8 cellular contexts compared by ENCODE assay signal in genomic region chr6:151390276-151391020, GRCh38. TPM values are rescaled to one million over a fixed set of nuclear protein-coding genes. Genes with fewer than 3 reads are reported as not detected.
A peak's percentile ranks its signal among the peaks of the same experiment; 100 is the strongest.
DNase-seq lines count a peak whose midpoint lies in the region; ATAC-seq and TF ChIP-seq lines count a peak whose summit lies in the region.

No MANE protein-coding gene starts in this region.

- no peak overlapping the region for H2AFZ ChIP-seq in OCI-LY1 (ENCODE audit: low read length)

- no peaks in the 10 kb centered on the region for H3K9me3 ChIP-seq in OCI-LY1 (ENCODE audit: low read length)
- no peaks in the 10 kb centered on the region for H3K9me3 ChIP-seq in mononuclear cell (ENCODE audit: low read depth, low read length)

- peak; percentile 85 for ATAC-seq in GM21526 (IDR thresholded peaks at IDR 0.05; ENCODE audit: low FRiP score, unreplicated experiment)

- peaks cover 35% of the 10 kb centered on the region for H3K36me3 ChIP-seq in OCI-LY1 (ENCODE audit: insufficient read depth, low read length)

- H3K9ac ChIP-seq in OCI-LY1 (ENCODE audit: low read length): peak overlapping the region; percentile 100

- H3K4me1 ChIP-seq in OCI-LY1 (ENCODE audit: insufficient read depth, low read length, severe bottlenecking): peaks cover 50% of the 10 kb centered on the region
- H3K4me1 ChIP-seq in mononuclear cell (ENCODE audit: insufficient read depth, low read length): peaks cover 51% of the 10 kb centered on the region

- H4K20me1 ChIP-seq in OCI-LY1 (ENCODE audit: insufficient read depth, low read length): no peaks in the 10 kb centered on the region

- H3K27me3 ChIP-seq in OCI-LY1 (ENCODE audit: insufficient read depth, low read length) (no peaks in the 10 kb centered on the region), mononuclear cell (ENCODE audit: insufficient read depth, low read length) (no peaks in the 10 kb centered on the region)

- H3K4me3 ChIP-seq in OCI-LY1 (ENCODE audit: low read depth, low read length, poor library complexity, severe bottlenecking): peak overlapping the region; percentile 100
- peak overlapping the region; percentile 72 for H3K4me3 ChIP-seq in epithelial cell of esophagus (ENCODE audit: low read length)
- peak overlapping the region; percentile 71 for H3K4me3 ChIP-seq in mononuclear cell (ENCODE audit: low read length)

- H3K27ac ChIP-seq in OCI-LY1 (ENCODE audit: low read depth, low read length, poor library complexity, severe bottlenecking): peak overlapping the region; percentile 97

- peaks cover 73% of the 10 kb centered on the region for H3K79me2 ChIP-seq in OCI-LY1 (ENCODE audit: insufficient read depth, low read length)

- TF ChIP-seq CTCF in OCI-LY1 (IDR thresholded peaks at IDR 0.05; ENCODE audit: low read length) (no peak), epithelial cell of esophagus (IDR thresholded peaks at IDR 0.05; ENCODE audit: insufficient read depth, low read depth, low read length, missing control alignments) (no peak)

- no peaks in the 10 kb centered on the region for H3K9me2 ChIP-seq in OCI-LY1 (ENCODE audit: low read depth, low read length)

- peak; percentile 97 for DNase-seq in D341Med (ENCODE audit: low spot score)
- DNase-seq in HuH-7 (ENCODE audit: low spot score): peak; percentile 94
- peak; percentile 98 for DNase-seq in activated T-cell treated with anti-CD3 and anti-CD28 coated beads for 24 hours (ENCODE audit: low read depth)
- DNase-seq in epithelial cell of esophagus (ENCODE audit: low read depth): peak; percentile 99
- DNase-seq in stimulated activated CD8-positive, alpha-beta memory T cell treated with anti-CD3 and anti-CD28 coated beads, Interleukin-2, amount 100 ng/mL, for 48 hours (ENCODE audit: low read depth in 2 of 2): peak; percentile 95 to 99

- 0 out of 2 replicates have a peak, but pooled peaks cover 6% of the 10 kb centered on the region for H3F3A ChIP-seq in OCI-LY1 (ENCODE audit: insufficient read depth, low read length)

- H3K4me2 ChIP-seq in OCI-LY1 (ENCODE audit: low read length): peak overlapping the region; percentile 92; the same call in 1 of the 2 replicates

RNA-seq across cellular contexts. Expression of gene ZBTB2, which starts 0.9 kb away (rescaled TPM):
- 30.2 TPM for total RNA-seq in mononuclear cell

Comparison
In these comparisons a context has a peak if more than half of its experiments do, and no peak if none do; other contexts are left out.
1. Peak in every context shown above with its lines: DNase-seq, ATAC-seq, H3K4me3 ChIP-seq and H3K27ac ChIP-seq.